ENCODE assay signal across 8 cellular contexts in genomic region chr16:71358464-71359031, GRCh38. TPM values are rescaled to one million over a fixed set of nuclear protein-coding genes. Genes with fewer than 3 reads are reported as not detected.
DNase-seq lines count a peak whose midpoint lies in the region; ATAC-seq and TF ChIP-seq lines count a peak whose summit lies in the region.

Gene CALB2 (plus strand): TSS chr16:71358723. CDS start chr16:71358793, 70 bp downstream.

- intact Hi-C loops in Caco-2 (cut with micrococcal nuclease; ENCODE audit: unreplicated experiment) = loop anchor here (1.0 kb wide), 1 partner anchor 143 kb away; no protein-coding TSS in a partner anchor
- intact Hi-C loops in left cardiac atrium (cut with DNase I) = no loop called here
- intact Hi-C loops in psoas muscle (cut with DNase I) = no loop called here
- intact Hi-C loops in uterus (cut with DNase I; ENCODE audit: low total_unique reads) = no loop called here

- H3K36me3 Mint-ChIP-seq in Caco-2 (ENCODE audit: insufficient read depth, unreplicated experiment) = no peaks in the 10 kb centered on the region
- no peaks in the 10 kb centered on the region for H3K36me3 Mint-ChIP-seq in activated naive CD8-positive, alpha-beta T cell treated with anti-CD3 and anti-CD28 coated beads, Interleukin-2, amount 10 ng/mL, durations not matched to agents 7 days and 5 days

- H3K4me1 ChIP-seq in Caco-2 = no peaks in the 10 kb centered on the region
- H3K4me1 ChIP-seq in psoas muscle = peaks cover 5% of the 10 kb centered on the region
- peaks cover 0 to 3% of the 10 kb centered on the region in 2 donors for H3K4me1 ChIP-seq in uterus

- DNase-seq in Caco-2 (peak; percentile 51 to 82), HT1080 (ENCODE audit: low read depth) (peak; percentile 59), SK-N-MC (ENCODE audit: low read depth, low spot score) (no peak), left cardiac atrium (peak; percentile 72), psoas muscle (peak; percentile 71 to 73), uterus (peak; percentile 32 to 55)
- DNase-seq in activated naive CD8-positive, alpha-beta T cell treated with anti-CD3 and anti-CD28 coated beads, Interleukin-2, amount 10 ng/mL, durations not matched to agents 7 days and 5 days = peak; percentile 88

- no peaks in the 10 kb centered on the region for H3K9me3 ChIP-seq in Caco-2
- H3K9me3 ChIP-seq in SK-N-MC (ENCODE audit: low read depth, low read length) = no peaks in the 10 kb centered on the region
- H3K9me3 ChIP-seq in psoas muscle = no peaks in the 10 kb centered on the region
- no peaks in the 10 kb centered on the region for H3K9me3 ChIP-seq in uterus

- ATAC-seq in GM19463 (IDR thresholded peaks at IDR 0.05; ENCODE audit: unreplicated experiment) (peak; percentile 93), left cardiac atrium (peak; percentile 88 to 90), psoas muscle (peak; percentile 84 to 92 (median 87))
- ATAC-seq in activated naive CD8-positive, alpha-beta T cell treated with anti-CD3 and anti-CD28 coated beads, Interleukin-2, amount 10 ng/mL, durations not matched to agents 7 days and 5 days (ENCODE audit: low read depth) = peak; percentile 91

- TF ChIP-seq POLR2A in uterus (IDR thresholded peaks at IDR 0.05) = no peak

- POLR2A ChIA-PET in Caco-2 (lab: Charles Lee) = no interaction called here
- POLR2A ChIA-PET in activated naive CD8-positive, alpha-beta T cell treated with anti-CD3 and anti-CD28 coated beads, Interleukin-2, amount 10 ng/mL, durations not matched to agents 7 days and 5 days (lab: Charles Lee) = interaction anchor here (0.5 kb wide), 1 partner anchor 687 kb away, joined by 4 read pairs; no protein-coding TSS in a partner anchor

- peaks cover 17% of the 10 kb centered on the region for H3K27me3 Mint-ChIP-seq in Caco-2 (ENCODE audit: insufficient read depth, unreplicated experiment)
- peaks cover 28% of the 10 kb centered on the region for H3K27me3 Mint-ChIP-seq in activated naive CD8-positive, alpha-beta T cell treated with anti-CD3 and anti-CD28 coated beads, Interleukin-2, amount 10 ng/mL, durations not matched to agents 7 days and 5 days

- no peaks in the 10 kb centered on the region for H3K4me1 Mint-ChIP-seq in Caco-2 (ENCODE audit: low read depth, unreplicated experiment)
- peaks cover 4% of the 10 kb centered on the region for H3K4me1 Mint-ChIP-seq in activated naive CD8-positive, alpha-beta T cell treated with anti-CD3 and anti-CD28 coated beads, Interleukin-2, amount 10 ng/mL, durations not matched to agents 7 days and 5 days

- CTCF ChIA-PET in Caco-2 (lab: Charles Lee) = no interaction called here

- H3K36me3 ChIP-seq in Caco-2 (ENCODE audit: control insufficient read depth, insufficient read depth, low read length) (no peaks in the 10 kb centered on the region), SK-N-MC (ENCODE audit: insufficient read depth, low read length) (no peaks in the 10 kb centered on the region), psoas muscle (ENCODE audit: insufficient read depth in 1 of 2, low read depth in 1 of 2) (no peaks in the 10 kb centered on the region), uterus (no peaks in the 10 kb centered on the region)

- H3K27ac ChIP-seq in SK-N-MC (no peak within 1 kb of the TSS), psoas muscle (no peak within 1 kb of the TSS), uterus (no peak within 1 kb of the TSS)

- peak within 1 kb of the TSS; percentile 56 for H3K4me3 Mint-ChIP-seq in Caco-2 (ENCODE audit: unreplicated experiment)
- peak within 1 kb of the TSS; percentile 22 for H3K4me3 Mint-ChIP-seq in activated naive CD8-positive, alpha-beta T cell treated with anti-CD3 and anti-CD28 coated beads, Interleukin-2, amount 10 ng/mL, durations not matched to agents 7 days and 5 days

- WGBS in psoas muscle, 3 donors = 0 to 2% (median 1%) methylated on average over 52 to 55 of the region's 55 CpGs

- H3K9ac ChIP-seq in SK-N-MC (ENCODE audit: insufficient read length) = no peak within 1 kb of the TSS

- H3K27ac Mint-ChIP-seq in Caco-2 (ENCODE audit: unreplicated experiment) = no peak within 1 kb of the TSS
- no peak within 1 kb of the TSS for H3K27ac Mint-ChIP-seq in activated naive CD8-positive, alpha-beta T cell treated with anti-CD3 and anti-CD28 coated beads, Interleukin-2, amount 10 ng/mL, durations not matched to agents 7 days and 5 days

- TF ChIP-seq CTCF in Caco-2 (IDR thresholded peaks at IDR 0.05; ENCODE audit: insufficient read depth in 1 of 2, low read depth in 1 of 2, low read length in 1 of 2, severe bottlenecking in 1 of 2, unreplicated experiment in 1 of 2) (peak; percentile 84 to 98), psoas muscle (IDR thresholded peaks at IDR 0.05) (peak; percentile 96), uterus (IDR thresholded peaks at IDR 0.05) (peak; percentile 62 to 93 (median 89))

- H3K27me3 ChIP-seq in Caco-2 (replicated peaks; ENCODE audit: control insufficient read depth, insufficient read depth, low read length) (peaks cover 2% of the 10 kb centered on the region), psoas muscle (ENCODE audit: insufficient read depth in 3 of 3, low read length in 2 of 3) (peaks cover 0 to 28% (median 0%) of the 10 kb centered on the region in 3 donors), uterus (no peaks in the 10 kb centered on the region)

- BruUV-seq in Caco-2 (replicated peaks; lab: Mats Ljungman, UMichigan) = no TSS peak

- H3K4me3 ChIP-seq in Caco-2 (ENCODE audit: low read depth, low read length) (0 out of 2 replicates have a peak within 1 kb of the TSS, but pooled peaks have one; percentile 11), SK-N-MC (0 out of 2 replicates have a peak within 1 kb of the TSS, but pooled peaks have one; percentile 25), psoas muscle (peak within 1 kb of the TSS; percentile 43), uterus (no peak within 1 kb of the TSS)

- no peaks in the 10 kb centered on the region for H3K9me3 Mint-ChIP-seq in Caco-2 (ENCODE audit: unreplicated experiment)
- H3K9me3 Mint-ChIP-seq in activated naive CD8-positive, alpha-beta T cell treated with anti-CD3 and anti-CD28 coated beads, Interleukin-2, amount 10 ng/mL, durations not matched to agents 7 days and 5 days = no peaks in the 10 kb centered on the region

RNA-seq across cellular contexts. Expression of gene CALB2, which starts in this region (rescaled TPM):
- total RNA-seq in Caco-2 (2022) (0.65 TPM in 1 of 2 replicates, not detected in the other), left cardiac atrium (10 to 100 TPM; 25.9 to 30.8 TPM), psoas muscle (under 1 TPM in 2 of 4 donors, not detected in 2; 0.34 to 0.50 TPM), uterus (1 to 10 TPM in 1 of 4 donors, not detected in 3; 2.5 TPM)
- total RNA-seq in HT1080 (2014; rRNA removed; shearing (Covaris generic)) = 5.4 and 6.9 TPM in 2 replicates
- polyA plus RNA-seq in HT1080 (2015; cell fraction: cytosol; rRNA removed) = 11.2 and 14.5 TPM in 2 replicates
- 6.6 and 6.7 TPM in 2 replicates for polyA plus RNA-seq in HT1080 (2015; cell fraction: nucleus; rRNA removed)
- total RNA-seq in activated naive CD8-positive, alpha-beta T cell treated with anti-CD3 and anti-CD28 coated beads, Interleukin-2, amount 10 ng/mL, durations not matched to agents 7 days and 5 days = not detected
- polyA plus RNA-seq in psoas muscle = under 1 TPM; 0.16 to 0.61 (median 0.52) TPM

Comparison
In these comparisons a context has a peak if more than half of its experiments do, and no peak if none do; other contexts are left out.
1. Peak in DNase-seq and H3K4me3 ChIP-seq in Caco-2; RNA of the gene not detected or under 1 TPM.
2. Peak in DNase-seq and ATAC-seq in activated naive CD8-positive, alpha-beta T cell treated with anti-CD3 and anti-CD28 coated beads, Interleukin-2, amount 10 ng/mL, durations not matched to agents 7 days and 5 days; RNA of the gene not detected or under 1 TPM.
3. Peak in DNase-seq, ATAC-seq and H3K4me3 ChIP-seq in psoas muscle; RNA of the gene not detected or under 1 TPM.